In genomic region chr2:32516567-32516966, GRCh38 we compare ENCODE assay signal across 26 cellular contexts.
"Had no signal": no experiment of that assay in that cellular context is flagged by ENCODE, and none has a peak within 500 bp of the region (broad histone marks: within the 10 kb centered on the region; RNA-seq: fewer than 3 reads in every experiment).

No MANE protein-coding gene starts in this region.

- H3K27me3 Mint-ChIP-seq: activated CD4-positive, alpha-beta memory T cell treated with anti-CD3 and anti-CD28 coated beads, Interleukin-2, amount 10 ng/mL, durations not matched to agents 7 days and 5 days; activated CD4-positive, alpha-beta T cell treated with anti-CD3 and anti-CD28 coated beads for 36 hours; activated naive CD8-positive, alpha-beta T cell; activated T-helper 17 cell treated with anti-CD3 and anti-CD28 coated beads, Interleukin-2, amount 50 U/mL, for 72 hours; T-cell had no signal

- H3K27ac Mint-ChIP-seq: activated CD4-positive, alpha-beta memory T cell treated with anti-CD3 and anti-CD28 coated beads, Interleukin-2, amount 10 ng/mL, durations not matched to agents 7 days and 5 days; activated CD4-positive, alpha-beta T cell treated with anti-CD3 and anti-CD28 coated beads for 36 hours; activated naive CD4-positive, alpha-beta T cell treated with anti-CD3 and anti-CD28 coated beads for 36 hours; activated naive CD8-positive, alpha-beta T cell; activated T-helper 17 cell treated with anti-CD3 and anti-CD28 coated beads, Interleukin-2, amount 50 U/mL, for 72 hours; T-cell had no signal

- H3K4me3 Mint-ChIP-seq: activated CD4-positive, alpha-beta memory T cell treated with anti-CD3 and anti-CD28 coated beads, Interleukin-2, amount 10 ng/mL, durations not matched to agents 7 days and 5 days; activated CD4-positive, alpha-beta T cell treated with anti-CD3 and anti-CD28 coated beads for 36 hours; activated naive CD4-positive, alpha-beta T cell treated with anti-CD3 and anti-CD28 coated beads for 36 hours; activated naive CD8-positive, alpha-beta T cell; activated T-helper 17 cell treated with anti-CD3 and anti-CD28 coated beads, Interleukin-2, amount 50 U/mL, for 72 hours; brain; T-cell had no signal

- H3K9me3 Mint-ChIP-seq: activated CD4-positive, alpha-beta memory T cell treated with anti-CD3 and anti-CD28 coated beads, Interleukin-2, amount 10 ng/mL, durations not matched to agents 7 days and 5 days; activated naive CD4-positive, alpha-beta T cell treated with anti-CD3 and anti-CD28 coated beads for 36 hours; activated T-helper 17 cell treated with anti-CD3 and anti-CD28 coated beads, Interleukin-2, amount 50 U/mL, for 72 hours; brain; T-cell had no signal

- H3K4me3 ChIP-seq: SJSA1 had no signal

- H3K4me1 Mint-ChIP-seq: activated CD4-positive, alpha-beta memory T cell treated with anti-CD3 and anti-CD28 coated beads, Interleukin-2, amount 10 ng/mL, durations not matched to agents 7 days and 5 days; activated CD4-positive, alpha-beta T cell treated with anti-CD3 and anti-CD28 coated beads for 36 hours; activated T-helper 17 cell treated with anti-CD3 and anti-CD28 coated beads, Interleukin-2, amount 50 U/mL, for 72 hours; brain; T-cell had no signal

- H3K27ac ChIP-seq: SJSA1, WERI-Rb-1 had no signal

- FAIRE-seq: astrocyte, RCC 7860 had no signal

- H3K9me3 ChIP-seq: SJSA1 had no signal

- H3K27me3 ChIP-seq: SJSA1 had no signal

- H3K4me1 ChIP-seq: SJSA1 had no signal

- DNase-seq: activated CD4-positive, alpha-beta memory T cell treated with anti-CD3 and anti-CD28 coated beads, Interleukin-2, amount 10 ng/mL, durations not matched to agents 7 days and 5 days; activated CD4-positive, alpha-beta T cell treated with anti-CD3 and anti-CD28 coated beads for 36 hours; activated CD4-positive, alpha-beta T cell treated with anti-CD3 and anti-CD28 coated beads, Interleukin-2, amount 50 U/mL, for 1 hour; activated gamma-delta T cell; activated naive CD4-positive, alpha-beta T cell treated with anti-CD3 and anti-CD28 coated beads for 36 hours; activated T-cell treated with anti-CD3 and anti-CD28 coated beads for 4 hours; activated T-cell treated with anti-CD3 and anti-CD28 coated beads, Interleukin-2, amount 50 U/mL, for 48 hours; amygdala; Kasumi-1; KBM-7; NCI-H1048; NCI-H146; NCI-H187 treated with DMSO at 0.1 percent for 48 hours; NCI-H2081 treated with DMSO at 0.1 percent for 48 hours; NCI-H524; NCI-H748 treated with DMSO at 0.1 percent for 48 hours; PC-3; SHP77; T-cell; WERI-Rb-1 had no signal

- ATAC-seq: activated CD4-positive, alpha-beta T cell treated with anti-CD3 and anti-CD28 coated beads for 36 hours; activated T-helper 17 cell treated with anti-CD3 and anti-CD28 coated beads, Interleukin-2, amount 50 U/mL, for 72 hours; PC-3; T-cell had no signal
